In the genomic region with DNA sequence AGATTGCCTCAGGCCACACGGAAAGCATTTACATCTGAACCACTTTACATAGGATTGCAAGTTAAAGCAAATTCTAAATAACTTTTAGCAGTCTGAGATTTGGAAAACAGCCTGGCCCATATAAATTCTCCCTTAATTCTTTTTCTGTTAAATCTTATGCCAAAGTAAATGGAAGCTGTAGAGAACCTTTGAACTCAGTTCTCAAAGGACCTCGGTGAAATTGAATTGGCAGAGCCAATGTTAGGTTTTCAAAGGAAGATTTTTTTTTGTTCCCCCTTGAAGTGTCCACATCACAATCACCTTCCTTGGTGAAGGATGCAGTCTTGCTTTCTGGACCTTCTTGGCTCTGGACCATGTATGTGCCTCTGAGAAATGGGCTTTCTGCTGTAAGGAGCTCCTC, we compare ENCODE assay signal across 14 cellular contexts. TPM values are rescaled to one million over a fixed set of nuclear protein-coding genes. Genes with fewer than 3 reads are reported as not detected.
A peak's percentile ranks its signal among the peaks of the same experiment; 100 is the strongest.
DNase-seq lines count a peak whose midpoint lies in the region; ATAC-seq and TF ChIP-seq lines count a peak whose summit lies in the region.
"Had no signal": no experiment of that assay in that cellular context is flagged by ENCODE, and none has a peak within 500 bp of the region (broad histone marks: within the 10 kb centered on the region; RNA-seq: fewer than 3 reads in every experiment).

No MANE protein-coding gene starts in this region.

- H3K4me1 Mint-ChIP-seq in GM23338 (peaks cover 23% of the 10 kb centered on the region), WTC11 (peaks cover 37% of the 10 kb centered on the region)
- H3K4me1 Mint-ChIP-seq in activated naive CD4-positive, alpha-beta T cell treated with anti-CD3 and anti-CD28 coated beads for 36 hours (ENCODE audit: low read depth), result no peaks in the 10 kb centered on the region
- H3K4me1 Mint-ChIP-seq: CD4-positive, CD25-positive, alpha-beta regulatory T cell had no signal

- H3K9me3 ChIP-seq in thoracic aorta (no peaks in the 10 kb centered on the region), OCI-LY7 (ENCODE audit: low read length) (no peaks in the 10 kb centered on the region)
- H3K9me3 ChIP-seq: BLaER1 treated with 17β-estradiol and CSF1 and Interleukin-3, amounts not matched to agents 10 nM and 100 nM had no signal

- H3K27me3 Mint-ChIP-seq in GM23338 (ENCODE audit: insufficient read depth, low read depth, poor library complexity) (peaks cover 3% of the 10 kb centered on the region), WTC11 (ENCODE audit: low read depth) (peaks cover 12% of the 10 kb centered on the region)
- H3K27me3 Mint-ChIP-seq in activated naive CD4-positive, alpha-beta T cell treated with anti-CD3 and anti-CD28 coated beads for 36 hours (ENCODE audit: low read depth), result peaks cover 3% of the 10 kb centered on the region
- H3K27me3 Mint-ChIP-seq: CD4-positive, CD25-positive, alpha-beta regulatory T cell had no signal

- peak overlapping the region; percentile 16; the same call in 1 of the 2 replicates for H3K4me3 ChIP-seq in GM23338
- peak overlapping the region; percentile 61 for H3K4me3 ChIP-seq in thoracic aorta
- H3K4me3 ChIP-seq in OCI-LY7 (ENCODE audit: low read depth, low read length, poor library complexity, severe bottlenecking), result no peak overlapping the region
- H3K4me3 ChIP-seq: BLaER1 treated with 17β-estradiol and CSF1 and Interleukin-3, amounts not matched to agents 10 nM and 100 nM had no signal

- H3K36me3 Mint-ChIP-seq in GM23338 (ENCODE audit: low read depth), result no peaks in the 10 kb centered on the region
- H3K36me3 Mint-ChIP-seq in WTC11, result 0 out of 2 replicates have a peak, but pooled peaks cover 4% of the 10 kb centered on the region
- H3K36me3 Mint-ChIP-seq in activated naive CD4-positive, alpha-beta T cell treated with anti-CD3 and anti-CD28 coated beads for 36 hours (ENCODE audit: low read depth), result no peaks in the 10 kb centered on the region
- H3K36me3 Mint-ChIP-seq: CD4-positive, CD25-positive, alpha-beta regulatory T cell had no signal

- H3K27ac Mint-ChIP-seq in GM23338, result no peak overlapping the region
- H3K27ac Mint-ChIP-seq in WTC11, result peak overlapping the region; percentile 92
- H3K27ac Mint-ChIP-seq in activated naive CD4-positive, alpha-beta T cell treated with anti-CD3 and anti-CD28 coated beads for 36 hours, result no peak overlapping the region
- H3K27ac Mint-ChIP-seq: CD4-positive, CD25-positive, alpha-beta regulatory T cell had no signal

- H3K4me2 ChIP-seq in GM23338, result peak overlapping the region; percentile 72
- H3K4me2 ChIP-seq in OCI-LY7 (ENCODE audit: low read length), result no peak overlapping the region

- H3K4me1 ChIP-seq in GM23338 (ENCODE audit: insufficient read depth) (peaks cover 28% of the 10 kb centered on the region), thoracic aorta (ENCODE audit: control insufficient read depth in 1 of 2, low read depth in 2 of 2) (peaks cover 0 to 16% of the 10 kb centered on the region in 2 donors), OCI-LY7 (ENCODE audit: insufficient read depth, low read length, poor library complexity, severe bottlenecking) (no peaks in the 10 kb centered on the region)

- no peak overlapping the region for H2AFZ ChIP-seq in GM23338
- H2AFZ ChIP-seq in OCI-LY7 (ENCODE audit: low read length), result no peak overlapping the region

- intact Hi-C loops in OCI-LY7 (cut with micrococcal nuclease; ENCODE audit: unreplicated experiment), result no loop called here
- intact Hi-C loops in activated naive CD4-positive, alpha-beta T cell treated with anti-CD3 and anti-CD28 coated beads for 36 hours (cut with micrococcal nuclease), result no loop called here

- DNase-seq in GM23338 (ENCODE audit: low spot score) (no peak), WTC11 (ENCODE audit: low spot score) (no peak), left lobe of liver (ENCODE audit: low spot score) (no peak), thoracic aorta (ENCODE audit: low spot score) (no peak), OCI-LY7 (ENCODE audit: low spot score) (no peak), SK-N-DZ (ENCODE audit: low spot score) (no peak)
- no peak for DNase-seq in stimulated activated CD8-positive, alpha-beta memory T cell treated with anti-CD3 and anti-CD28 coated beads, Interleukin-4, amount 100 ng/mL, for 48 hours
- no peak for DNase-seq in activated naive CD4-positive, alpha-beta T cell treated with anti-CD3 and anti-CD28 coated beads for 36 hours
- DNase-seq: 8988T; CD4-positive, CD25-positive, alpha-beta regulatory T cell; DMS53; GF-D8; H7 had no signal

- H3K4me3 Mint-ChIP-seq in GM23338, result no peak overlapping the region; the same call in 2 of the 3 replicates
- H3K4me3 Mint-ChIP-seq in WTC11, result peak overlapping the region; percentile 26; the same call in 1 of the 2 replicates
- no peak overlapping the region for H3K4me3 Mint-ChIP-seq in activated naive CD4-positive, alpha-beta T cell treated with anti-CD3 and anti-CD28 coated beads for 36 hours
- H3K4me3 Mint-ChIP-seq: CD4-positive, CD25-positive, alpha-beta regulatory T cell had no signal

- POLR2A ChIA-PET in WTC11 (lab: Charles Lee) (no interaction called here), OCI-LY7 (lab: Charles Lee) (interaction anchor here (0.7 kb wide), 1 partner anchor 792 kb away, joined by 3 read pairs; no protein-coding TSS in a partner anchor)

- 0 out of 2 replicates have a peak, but pooled peaks cover 4% of the 10 kb centered on the region for H3F3A ChIP-seq in GM23338 (replicated peaks; ENCODE audit: low read depth)

- ATAC-seq in GM23338 (no peak), WTC11 (no peak), left lobe of liver (peak; percentile 67), thoracic aorta (ENCODE audit: insufficient number of reproducible peaks, low FRiP score, low read depth) (no peak)

- H3K79me2 ChIP-seq in GM23338 (replicated peaks; ENCODE audit: insufficient read depth), result no peaks in the 10 kb centered on the region
- H3K79me2 ChIP-seq in OCI-LY7 (ENCODE audit: insufficient read depth, low read depth, low read length), result no peaks in the 10 kb centered on the region

- TF ChIP-seq CTCF in GM23338 (conservative IDR thresholded peaks at IDR 0.05; ENCODE audit: low read depth in 2 of 2) (no peak), WTC11 (IDR thresholded peaks at IDR 0.05) (no peak), thoracic aorta (IDR thresholded peaks at IDR 0.05) (no peak), OCI-LY7 (conservative IDR thresholded peaks at IDR 0.05; ENCODE audit: low read length) (no peak)

- H3K27ac ChIP-seq in GM23338 (ENCODE audit: low read depth) (0 out of 2 replicates have a peak overlapping the region, but pooled peaks have one; percentile 60), thoracic aorta (peak overlapping the region; percentile 39 to 56), OCI-LY7 (ENCODE audit: low read depth, low read length, poor library complexity, severe bottlenecking) (no peak overlapping the region)
- H3K27ac ChIP-seq: BLaER1 treated with 17β-estradiol and CSF1 and Interleukin-3, amounts not matched to agents 10 nM and 100 nM had no signal

- H3K27me3 ChIP-seq in GM23338 (ENCODE audit: insufficient read depth) (no peaks in the 10 kb centered on the region), thoracic aorta (replicated peaks; ENCODE audit: insufficient read depth) (no peaks in the 10 kb centered on the region)
- H3K27me3 ChIP-seq: BLaER1 treated with 17β-estradiol and CSF1 and Interleukin-3, amounts not matched to agents 10 nM and 100 nM had no signal

- CTCF ChIA-PET in WTC11 (lab: Charles Lee), result interaction anchor here (1.2 kb wide), 1 partner anchor 174 kb away, joined by 4 read pairs; no protein-coding TSS in a partner anchor
- CTCF ChIA-PET in OCI-LY7 (lab: Charles Lee; ENCODE audit: unreplicated experiment), result no interaction called here
- CTCF ChIA-PET in activated naive CD4-positive, alpha-beta T cell treated with anti-CD3 and anti-CD28 coated beads for 36 hours (lab: Charles Lee), result no interaction called here

- H3K9me2 ChIP-seq in GM23338 (ENCODE audit: insufficient read depth), result peaks cover 7% of the 10 kb centered on the region; the same call in 1 of the 2 replicates
- H3K9me2 ChIP-seq in OCI-LY7 (ENCODE audit: insufficient read depth, low read length), result no peaks in the 10 kb centered on the region

- H4K20me1 ChIP-seq in GM23338 (replicated peaks; ENCODE audit: insufficient read depth) (no peaks in the 10 kb centered on the region), OCI-LY7 (ENCODE audit: insufficient read depth, low read length) (no peaks in the 10 kb centered on the region)
- H4K20me1 ChIP-seq: BLaER1 treated with 17β-estradiol and CSF1 and Interleukin-3, amounts not matched to agents 10 nM and 100 nM had no signal

- H3K9me3 Mint-ChIP-seq in GM23338 (no peaks in the 10 kb centered on the region), WTC11 (peaks cover 6% of the 10 kb centered on the region; the same call in 1 of the 2 replicates)
- no peaks in the 10 kb centered on the region for H3K9me3 Mint-ChIP-seq in activated naive CD4-positive, alpha-beta T cell treated with anti-CD3 and anti-CD28 coated beads for 36 hours

- H3K36me3 ChIP-seq in GM23338 (ENCODE audit: insufficient read depth) (no peaks in the 10 kb centered on the region), thoracic aorta (no peaks in the 10 kb centered on the region), OCI-LY7 (ENCODE audit: insufficient read depth, low read length) (no peaks in the 10 kb centered on the region)
- H3K36me3 ChIP-seq: BLaER1 treated with 17β-estradiol and CSF1 and Interleukin-3, amounts not matched to agents 10 nM and 100 nM had no signal

- BruUV-seq in OCI-LY7 (replicated peaks; lab: Mats Ljungman, UMichigan), result no TSS peak

TF ChIP-seq in WTC11, 78 proteins besides CTCF, POLR2A, EP300 and RAD21 (continues in another document):
- TF ChIP-seq TEAD4 (CRISPR knock-in tag; IDR thresholded peaks at IDR 0.05), result no peak
- TF ChIP-seq, protein P1, sequence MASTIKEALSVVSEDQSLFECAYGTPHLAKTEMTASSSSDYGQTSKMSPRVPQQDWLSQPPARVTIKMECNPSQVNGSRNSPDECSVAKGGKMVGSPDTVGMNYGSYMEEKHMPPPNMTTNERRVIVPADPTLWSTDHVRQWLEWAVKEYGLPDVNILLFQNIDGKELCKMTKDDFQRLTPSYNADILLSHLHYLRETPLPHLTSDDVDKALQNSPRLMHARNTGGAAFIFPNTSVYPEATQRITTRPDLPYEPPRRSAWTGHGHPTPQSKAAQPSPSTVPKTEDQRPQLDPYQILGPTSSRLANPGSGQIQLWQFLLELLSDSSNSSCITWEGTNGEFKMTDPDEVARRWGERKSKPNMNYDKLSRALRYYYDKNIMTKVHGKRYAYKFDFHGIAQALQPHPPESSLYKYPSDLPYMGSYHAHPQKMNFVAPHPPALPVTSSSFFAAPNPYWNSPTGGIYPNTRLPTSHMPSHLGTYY (CRISPR knock-in tag; IDR thresholded peaks at IDR 0.05), result no peak

RNA-seq across cellular contexts. Expression of gene SNCAIP, which starts 57.4 kb away (rescaled TPM):
- total RNA-seq in GM23338 (2014; rRNA removed; shearing (Covaris generic)), result 8.0 and 11.9 TPM in 2 replicates
- polyA plus RNA-seq in GM23338 (2016; fragmentation: Nextera tagmentation; extraction: Ambion mirVana), result 5.6 and 6.1 TPM in 2 replicates
- total RNA-seq in WTC11 (2021), result 9.2 to 10.0 TPM (median 9.7 TPM) in 3 replicates
- total RNA-seq in left lobe of liver, result 0.23 TPM
- total RNA-seq in thoracic aorta, result 1 to 10 TPM; 4.5 to 8.5 TPM
- total RNA-seq in OCI-LY7 (2014; rRNA removed; shearing (Covaris generic)), result not detected in 2 replicates
- total RNA-seq in OCI-LY7 (2022), result not detected in 2 replicates
- polyA plus RNA-seq in SK-N-DZ (2014; cell fraction: cytosol; rRNA removed), result 0.10 and 0.14 TPM in 2 replicates
- 0.12 TPM in 1 of 2 replicates, not detected in the other for polyA plus RNA-seq in SK-N-DZ (2014; cell fraction: nucleus; rRNA removed)
- not detected for total RNA-seq in activated naive CD4-positive, alpha-beta T cell treated with anti-CD3 and anti-CD28 coated beads for 36 hours
- total RNA-seq: CD4-positive, CD25-positive, alpha-beta regulatory T cell had no signal
- polyA plus RNA-seq: CD4-positive, CD25-positive, alpha-beta regulatory T cell had no signal
